In the genomic region with DNA sequence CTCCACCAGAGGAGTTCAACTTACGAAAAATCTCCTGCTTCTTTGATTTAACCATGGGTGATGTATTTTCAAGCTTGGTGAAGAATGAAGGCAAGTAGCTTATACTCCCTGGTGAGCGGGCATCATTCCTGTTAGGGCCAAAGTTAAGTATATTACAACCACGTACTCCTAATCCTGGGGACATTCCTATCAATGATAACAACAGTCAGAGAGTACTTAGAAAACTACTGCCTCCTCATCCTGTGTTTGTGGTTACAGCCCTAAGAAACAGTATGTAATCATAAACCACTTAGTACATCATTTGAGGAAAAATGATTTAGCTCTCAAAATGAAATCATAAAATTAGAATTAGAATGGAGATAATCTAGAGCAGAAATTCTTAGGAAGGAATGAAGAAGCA, we compare ENCODE assay signal across 18 cellular contexts.
"Had no signal": no experiment of that assay in that cellular context is flagged by ENCODE, and none has a peak within 500 bp of the region (broad histone marks: within the 10 kb centered on the region; RNA-seq: fewer than 3 reads in every experiment).

No MANE protein-coding gene starts in this region.

- H3K27ac Mint-ChIP-seq: nephron progenitor cell; T-helper 1 cell treated with Interleukin-12 subunit alpha and Interleukin-12 subunit beta and Interleukin-4 antibody, amounts not matched to agents 30 μg/mL and 1 μg/mL, for 36 hours had no signal

- DNase-seq: activated gamma-delta T cell treated with Interleukin-2 at 50 U/mL for 16 hours; colonic mucosa; foreskin fibroblast; glutamatergic neuron; hypothalamus; mesendoderm; nephron progenitor cell; right cardiac atrium; small intestine; stimulated activated CD4-positive, alpha-beta T cell treated with anti-CD3 and anti-CD28 coated beads, Interleukin-4, amount 100 ng/mL, for 4 hours; stimulated activated CD8-positive, alpha-beta memory T cell treated with anti-CD3 and anti-CD28 coated beads, Interleukin-4, amount 100 ng/mL, for 48 hours; stomach; testis; upper lobe of left lung; WERI-Rb-1 had no signal

- H3K9me3 ChIP-seq: colonic mucosa, esophagus muscularis mucosa, prostate gland, stomach, testis, upper lobe of left lung had no signal

- H3K9me3 Mint-ChIP-seq: nephron progenitor cell; T-helper 1 cell treated with Interleukin-12 subunit alpha and Interleukin-12 subunit beta and Interleukin-4 antibody, amounts not matched to agents 30 μg/mL and 1 μg/mL, for 36 hours had no signal

- H3K4me1 Mint-ChIP-seq: nephron progenitor cell had no signal

- H3K4me3 ChIP-seq: colonic mucosa, esophagus muscularis mucosa, prostate gland, stomach, testis, upper lobe of left lung had no signal

- ATAC-seq: right cardiac atrium had no signal

- H3K4me3 Mint-ChIP-seq: nephron progenitor cell; T-helper 1 cell treated with Interleukin-12 subunit alpha and Interleukin-12 subunit beta and Interleukin-4 antibody, amounts not matched to agents 30 μg/mL and 1 μg/mL, for 36 hours had no signal
